Comparison of ENCODE assay signal across 9 cellular contexts in genomic region chr13:30113531-30113930, GRCh38.
A peak's percentile ranks its signal among the peaks of the same experiment; 100 is the strongest.
DNase-seq lines count a peak whose midpoint lies in the region; ATAC-seq and TF ChIP-seq lines count a peak whose summit lies in the region.
"Had no signal": no experiment of that assay in that cellular context is flagged by ENCODE, and none has a peak within 500 bp of the region (broad histone marks: within the 10 kb centered on the region; RNA-seq: fewer than 3 reads in every experiment).

No MANE protein-coding gene starts in this region.

- no peak for TF ChIP-seq EP300 in upper lobe of left lung (IDR thresholded peaks at IDR 0.05)

- H3K27me3 ChIP-seq in mucosa of stomach (ENCODE audit: control insufficient read depth, insufficient read depth, low read length) (no peaks in the 10 kb centered on the region), upper lobe of left lung (no peaks in the 10 kb centered on the region)

- TF ChIP-seq CTCF in upper lobe of left lung (IDR thresholded peaks at IDR 0.05) = no peak

- H3K9ac ChIP-seq in mucosa of stomach (ENCODE audit: low read length) = peak overlapping the region; percentile 69

- H3K36me3 ChIP-seq in mucosa of stomach (ENCODE audit: control insufficient read depth, insufficient read depth, low read length) (no peaks in the 10 kb centered on the region), upper lobe of left lung (no peaks in the 10 kb centered on the region)

- H3K4me1 ChIP-seq in mucosa of stomach (ENCODE audit: control insufficient read depth, insufficient read depth, low read length) = peaks cover 42% of the 10 kb centered on the region
- H3K4me1 ChIP-seq in upper lobe of left lung = peaks cover 18 to 39% (median 27%) of the 10 kb centered on the region in 4 donors

- TF ChIP-seq POLR2A in upper lobe of left lung (IDR thresholded peaks at IDR 0.05) = no peak

- H3K27ac Mint-ChIP-seq in activated T-cell treated with anti-CD3 and anti-CD28 coated beads, Interleukin-2, amount 50 U/mL, for 24 hours = no peak overlapping the region

- peak overlapping the region; percentile 9 for H3K4me3 ChIP-seq in mucosa of stomach (ENCODE audit: low read length)
- no peak overlapping the region for H3K4me3 ChIP-seq in upper lobe of left lung

- 65 to 71% methylated on average over 5 of the region's 5 CpGs for WGBS in upper lobe of left lung, 2 donors

- H3K9me3 ChIP-seq in mucosa of stomach (ENCODE audit: control insufficient read depth, low read length) = no peaks in the 10 kb centered on the region
- H3K9me3 ChIP-seq in upper lobe of left lung = no peaks in the 10 kb centered on the region

- in situ Hi-C loops in ACHN (cut with HindIII; ENCODE audit: low pct_ligation_motif_present, low pct_unique_long_range_greater_than_20kb, low sequenced_read_pairs) = loop anchor here (25.0 kb wide), 1 partner anchor 351 kb away; no protein-coding TSS in a partner anchor

- peak overlapping the region; percentile 7 for H3K27ac ChIP-seq in caudate nucleus (ENCODE audit: low read depth, low read length)
- H3K27ac ChIP-seq in upper lobe of left lung = peak overlapping the region; percentile 46 to 81 (median 78)
- H3K27ac ChIP-seq: HL-60 had no signal

- ATAC-seq in upper lobe of left lung (ENCODE audit: low FRiP score in 2 of 2) (peak in 1 of 2 donors; percentile 50), HG02678 (IDR thresholded peaks at IDR 0.05; ENCODE audit: unreplicated experiment) (no peak)

- peaks cover 26% of the 10 kb centered on the region for H3K4me1 Mint-ChIP-seq in activated T-cell treated with anti-CD3 and anti-CD28 coated beads, Interleukin-2, amount 50 U/mL, for 24 hours (ENCODE audit: low read depth)

- DNase-seq in activated T-cell treated with anti-CD3 and anti-CD28 coated beads, Interleukin-2, amount 50 U/mL, for 24 hours = no peak
- no peak for DNase-seq in activated T-cell treated with anti-CD3 and anti-CD28 coated beads for 4 hours
- no peak for DNase-seq in caudate nucleus (lab: John Stamatoyannopoulos, UW)
- no peak for DNase-seq in upper lobe of left lung
- no peak for DNase-seq in ACHN
- DNase-seq in CD1c-positive myeloid dendritic cell (ENCODE audit: extremely low spot score) = no peak

- no peaks in the 10 kb centered on the region for H3K9me3 Mint-ChIP-seq in activated T-cell treated with anti-CD3 and anti-CD28 coated beads, Interleukin-2, amount 50 U/mL, for 24 hours

- H3K36me3 Mint-ChIP-seq in activated T-cell treated with anti-CD3 and anti-CD28 coated beads, Interleukin-2, amount 50 U/mL, for 24 hours (ENCODE audit: low read depth) = no peaks in the 10 kb centered on the region

- H3K27me3 Mint-ChIP-seq in activated T-cell treated with anti-CD3 and anti-CD28 coated beads, Interleukin-2, amount 50 U/mL, for 24 hours = no peaks in the 10 kb centered on the region

- peak overlapping the region; percentile 79 for H3K4me3 Mint-ChIP-seq in activated T-cell treated with anti-CD3 and anti-CD28 coated beads, Interleukin-2, amount 50 U/mL, for 24 hours
